9 cellular contexts compared by ENCODE assay signal in the genomic region with DNA sequence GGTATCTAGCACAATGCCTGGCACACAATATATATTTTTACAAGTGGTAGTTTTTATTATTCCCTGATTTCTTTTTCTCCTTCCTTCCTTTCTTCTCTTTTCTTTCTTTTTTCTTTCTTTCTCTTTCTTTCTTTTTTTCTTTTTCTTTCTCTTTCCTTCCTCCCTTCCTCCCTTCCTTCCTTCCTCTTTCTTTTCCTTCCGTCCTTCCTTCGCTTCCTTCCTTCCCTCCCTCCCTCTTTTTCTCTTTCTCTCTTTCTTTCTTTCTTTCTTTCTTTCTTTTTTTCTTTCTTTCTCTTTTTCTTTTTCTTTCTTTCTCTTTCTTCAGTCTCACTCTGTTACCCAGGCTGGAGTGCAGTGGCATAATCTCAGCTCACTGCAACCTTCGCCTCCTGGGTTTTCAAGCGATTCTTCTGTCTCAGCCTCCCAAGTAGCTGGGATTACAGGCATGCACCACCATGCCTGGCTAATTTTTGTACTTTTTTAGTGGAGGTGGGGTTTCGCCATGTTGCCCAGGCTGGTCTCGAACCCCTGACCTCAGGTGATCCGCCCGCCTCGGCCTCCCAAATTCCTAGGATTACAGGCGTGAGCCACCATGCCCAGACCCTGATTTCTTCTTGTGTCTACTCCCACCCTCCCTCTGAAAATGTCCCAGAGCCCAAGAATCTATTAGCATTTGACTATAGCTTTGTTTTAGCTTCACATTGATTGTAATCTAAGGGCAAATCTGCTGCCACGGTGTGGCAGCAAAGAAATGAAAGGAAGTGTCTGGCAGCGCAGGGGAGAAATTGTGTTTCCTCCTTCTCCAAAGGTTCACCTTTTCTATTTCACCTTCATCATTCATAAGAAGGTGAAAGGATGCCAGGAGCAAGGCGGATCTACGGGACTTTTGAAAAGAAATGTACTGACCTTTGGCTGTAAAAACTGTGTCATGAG. TPM values are rescaled to one million over a fixed set of nuclear protein-coding genes. Genes with fewer than 3 reads are reported as not detected.
A peak's percentile ranks its signal among the peaks of the same experiment; 100 is the strongest.
DNase-seq lines count a peak whose midpoint lies in the region; TF ChIP-seq lines count a peak whose summit lies in the region.
"Had no signal": no experiment of that assay in that cellular context is flagged by ENCODE, and none has a peak within 500 bp of the region (broad histone marks: within the 10 kb centered on the region; RNA-seq: fewer than 3 reads in every experiment).

No MANE protein-coding gene starts in this region.

- no peak overlapping the region for H3K27ac Mint-ChIP-seq in activated CD4-positive, alpha-beta T cell treated with anti-CD3 and anti-CD28 coated beads, Interleukin-2, amount 10 ng/mL, durations not matched to agents 24 days and 14 days
- H3K27ac Mint-ChIP-seq: progenitor cell of endocrine pancreas had no signal

- H4K20me1 ChIP-seq in DOHH2 (ENCODE audit: control insufficient read depth, insufficient read depth, low read depth, low read length), result no peaks in the 10 kb centered on the region
- no peaks in the 10 kb centered on the region for H4K20me1 ChIP-seq in PC-9 (ENCODE audit: insufficient read depth)

- H3K4me3 ChIP-seq in DOHH2 (ENCODE audit: low read length) (peak overlapping the region; percentile 70), HEK293 (ENCODE audit: low read depth, low read length) (no peak overlapping the region), PC-9 (no peak overlapping the region), muscle layer of colon (ENCODE audit: low read depth in 1 of 2, low read length in 2 of 2) (peak overlapping the region in 1 of 2 donors; percentile 45), WERI-Rb-1 (ENCODE audit: low read depth, low read length) (no peak overlapping the region)

- H3K27me3 ChIP-seq in DOHH2 (ENCODE audit: control insufficient read depth, low read length) (no peaks in the 10 kb centered on the region), PC-9 (ENCODE audit: insufficient read depth, low read depth) (no peaks in the 10 kb centered on the region), muscle layer of colon (ENCODE audit: control insufficient read depth in 1 of 2, insufficient read depth in 2 of 2, low read length in 2 of 2) (no peaks in the 10 kb centered on the region), WERI-Rb-1 (ENCODE audit: insufficient read depth, low read depth, severe bottlenecking) (no peaks in the 10 kb centered on the region)

- H3K79me2 ChIP-seq in DOHH2 (ENCODE audit: control insufficient read depth, low read length) (no peaks in the 10 kb centered on the region), PC-9 (ENCODE audit: low read depth) (no peaks in the 10 kb centered on the region)

- peaks cover 24% of the 10 kb centered on the region for H3K4me1 ChIP-seq in DOHH2 (ENCODE audit: control insufficient read depth, low read length)
- H3K4me1 ChIP-seq in HEK293 (ENCODE audit: control insufficient read depth, insufficient read depth, low read length), result peaks cover 9% of the 10 kb centered on the region
- peaks cover 5% of the 10 kb centered on the region; the same call in 1 of the 2 replicates for H3K4me1 ChIP-seq in PC-9 (replicated peaks; ENCODE audit: insufficient read depth)
- H3K4me1 ChIP-seq in muscle layer of colon (ENCODE audit: insufficient read depth, low read length), result peaks cover 12% of the 10 kb centered on the region

- no peak overlapping the region for H2AFZ ChIP-seq in PC-9

- intact Hi-C loops in PC-9 (cut with micrococcal nuclease; ENCODE audit: unreplicated experiment), result no loop called here
- intact Hi-C loops in activated CD4-positive, alpha-beta T cell treated with anti-CD3 and anti-CD28 coated beads, Interleukin-2, amount 10 ng/mL, durations not matched to agents 24 days and 14 days (cut with micrococcal nuclease), result no loop called here

- no peaks in the 10 kb centered on the region; the same call in 1 of the 2 replicates for H3F3A ChIP-seq in DOHH2 (ENCODE audit: control insufficient read depth, insufficient read depth)
- H3F3A ChIP-seq in PC-9 (ENCODE audit: insufficient read depth, low read depth), result no peaks in the 10 kb centered on the region

- no peaks in the 10 kb centered on the region for H3K9me3 ChIP-seq in DOHH2 (ENCODE audit: control insufficient read depth, insufficient read depth, low read length)
- H3K9me3 ChIP-seq in HEK293 (ENCODE audit: control insufficient read depth, insufficient read depth, low read depth, low read length), result no peaks in the 10 kb centered on the region
- H3K9me3 ChIP-seq in PC-9 (ENCODE audit: insufficient read depth, low read depth), result no peaks in the 10 kb centered on the region
- H3K9me3 ChIP-seq in muscle layer of colon (ENCODE audit: low read length), result no peaks in the 10 kb centered on the region
- no peaks in the 10 kb centered on the region for H3K9me3 ChIP-seq in WERI-Rb-1 (ENCODE audit: severe bottlenecking)

- CTCF ChIA-PET in HEK293 (lab: Yijun Ruan, JAX) (interaction anchor here (1.2 to 2.8 kb wide), 2 partner anchors 15 to 20 kb away, joined by 5 to 15 read pairs; partner anchors contain the start of gene ABCB10), PC-9 (lab: Charles Lee) (no interaction called here)

- no peaks in the 10 kb centered on the region for H3K9me3 Mint-ChIP-seq in activated CD4-positive, alpha-beta T cell treated with anti-CD3 and anti-CD28 coated beads, Interleukin-2, amount 10 ng/mL, durations not matched to agents 24 days and 14 days

- TF ChIP-seq CTCF in DOHH2 (IDR thresholded peaks at IDR 0.05; ENCODE audit: low read depth, low read length, poor library complexity, severe bottlenecking), result peak; percentile 50
- TF ChIP-seq CTCF in HEK293 (tag by site-specific recombination; IDR thresholded peaks at IDR 0.05), result no peak
- TF ChIP-seq CTCF in PC-9 (conservative IDR thresholded peaks at IDR 0.05), result no peak
- no peak for TF ChIP-seq CTCF in WERI-Rb-1 (IDR thresholded peaks at IDR 0.05; ENCODE audit: low read depth, low read length)

- H3K36me3 Mint-ChIP-seq in activated CD4-positive, alpha-beta T cell treated with anti-CD3 and anti-CD28 coated beads, Interleukin-2, amount 10 ng/mL, durations not matched to agents 24 days and 14 days (ENCODE audit: low read depth), result no peaks in the 10 kb centered on the region

- H3K9me2 ChIP-seq in DOHH2 (replicated peaks; ENCODE audit: control insufficient read depth, low read length) (no peaks in the 10 kb centered on the region), PC-9 (ENCODE audit: insufficient read depth) (no peaks in the 10 kb centered on the region)

- no TSS peak for BruUV-seq in PC-9 (replicated peaks; lab: Mats Ljungman, UMichigan)

- peaks cover 5% of the 10 kb centered on the region for H3K4me1 Mint-ChIP-seq in activated CD4-positive, alpha-beta T cell treated with anti-CD3 and anti-CD28 coated beads, Interleukin-2, amount 10 ng/mL, durations not matched to agents 24 days and 14 days

- H3K9ac ChIP-seq in muscle layer of colon (ENCODE audit: low read length), result peak overlapping the region; percentile 4

- DNase-seq in PC-9, result no peak
- DNase-seq in C1 segment of cervical spinal cord (lab: John Stamatoyannopoulos, UW), result no peak
- DNase-seq in activated CD4-positive, alpha-beta T cell treated with anti-CD3 and anti-CD28 coated beads, Interleukin-2, amount 10 ng/mL, durations not matched to agents 24 days and 14 days, result no peak
- no peak for DNase-seq in midbrain (lab: John Stamatoyannopoulos, UW)
- no peak for DNase-seq in WERI-Rb-1

- no peak overlapping the region for H3K4me3 Mint-ChIP-seq in activated CD4-positive, alpha-beta T cell treated with anti-CD3 and anti-CD28 coated beads, Interleukin-2, amount 10 ng/mL, durations not matched to agents 24 days and 14 days

- H3K27me3 Mint-ChIP-seq in activated CD4-positive, alpha-beta T cell treated with anti-CD3 and anti-CD28 coated beads, Interleukin-2, amount 10 ng/mL, durations not matched to agents 24 days and 14 days, result peaks cover 19% of the 10 kb centered on the region
- H3K27me3 Mint-ChIP-seq: progenitor cell of endocrine pancreas had no signal

- no peaks in the 10 kb centered on the region for H3K36me3 ChIP-seq in DOHH2 (ENCODE audit: control insufficient read depth, low read length)
- H3K36me3 ChIP-seq in HEK293 (ENCODE audit: control insufficient read depth in 2 of 2, insufficient read depth in 1 of 2, low read length in 2 of 2), result no peaks in the 10 kb centered on the region
- no peaks in the 10 kb centered on the region for H3K36me3 ChIP-seq in PC-9 (ENCODE audit: low read depth)
- H3K36me3 ChIP-seq in muscle layer of colon (ENCODE audit: insufficient read depth, low read length), result no peaks in the 10 kb centered on the region
- no peaks in the 10 kb centered on the region for H3K36me3 ChIP-seq in WERI-Rb-1

- POLR2A ChIA-PET in HEK293 (lab: Yijun Ruan, JAX), result interaction anchor here (1.3 to 2.4 kb wide), 2 partner anchors 20 to 47 kb away, joined by 3 to 13 read pairs; partner anchors contain the start of genes ABCB10, TAF5L and URB2
- POLR2A ChIA-PET in PC-9 (lab: Charles Lee; ENCODE audit: unreplicated experiment), result no interaction called here

- H3K4me2 ChIP-seq in DOHH2 (ENCODE audit: low read length) (peak overlapping the region; percentile 95), PC-9 (peak overlapping the region; percentile 14; the same call in 1 of the 2 replicates)

- peak overlapping the region; percentile 51 for H3K27ac ChIP-seq in DOHH2 (ENCODE audit: low read depth, low read length)
- 0 out of 2 replicates have a peak overlapping the region, but pooled peaks have one; percentile 4 for H3K27ac ChIP-seq in HEK293 (ENCODE audit: extremely low read depth, low read depth, low read length)
- no peak overlapping the region for H3K27ac ChIP-seq in PC-9
- no peak overlapping the region for H3K27ac ChIP-seq in muscle layer of colon (ENCODE audit: low read depth, low read length)
- H3K27ac ChIP-seq in WERI-Rb-1, result no peak overlapping the region

RNA-seq across cellular contexts. Expression of gene ABCB10, which starts 19.9 kb away (rescaled TPM):
- 9.4 and 12.1 TPM in 2 replicates for total RNA-seq in PC-9 (2021)
- 46.5 and 49.7 TPM in 2 replicates for total RNA-seq in activated CD4-positive, alpha-beta T cell treated with anti-CD3 and anti-CD28 coated beads, Interleukin-2, amount 10 ng/mL, durations not matched to agents 24 days and 14 days

RNA-seq across cellular contexts. Expression of gene TAF5L, which starts 47.5 kb away (rescaled TPM):
- 12.1 and 16.4 TPM in 2 replicates for total RNA-seq in PC-9 (2021)
- 29.7 and 30.7 TPM in 2 replicates for total RNA-seq in activated CD4-positive, alpha-beta T cell treated with anti-CD3 and anti-CD28 coated beads, Interleukin-2, amount 10 ng/mL, durations not matched to agents 24 days and 14 days

RNA-seq across cellular contexts. Expression of gene URB2, which starts 47.6 kb away (rescaled TPM):
- 6.6 and 7.7 TPM in 2 replicates for total RNA-seq in PC-9 (2021)
- 35.8 and 37.1 TPM in 2 replicates for total RNA-seq in activated CD4-positive, alpha-beta T cell treated with anti-CD3 and anti-CD28 coated beads, Interleukin-2, amount 10 ng/mL, durations not matched to agents 24 days and 14 days

Comparison
In these comparisons a context has a peak if more than half of its experiments do, and no peak if none do; other contexts are left out.
1. H3K27ac ChIP-seq: peak in DOHH2 (single experiment) and HEK293 (single experiment); none in PC-9 (single experiment), muscle layer of colon (single experiment) and WERI-Rb-1 (single experiment).